19 cellular contexts compared by ENCODE assay signal in the genomic region with DNA sequence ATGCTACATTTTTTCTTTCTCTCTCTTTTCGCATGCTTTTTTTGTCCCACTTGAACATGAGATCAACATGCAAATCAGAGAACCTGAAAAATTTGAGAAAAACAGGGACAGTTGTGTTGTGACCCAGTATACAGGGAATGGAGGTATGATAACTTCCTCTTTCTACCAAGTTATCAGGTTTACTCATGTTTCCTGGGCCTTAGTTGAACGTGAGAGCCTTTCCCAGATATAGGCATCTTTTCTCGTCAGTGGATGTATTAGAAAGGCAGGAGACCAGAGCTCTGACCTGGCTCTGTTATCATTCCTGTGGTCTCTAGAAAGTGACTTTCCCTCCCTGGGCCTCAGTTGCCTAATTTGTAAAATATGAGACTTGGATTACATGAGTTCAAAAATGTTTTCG. TPM values are rescaled to one million over a fixed set of nuclear protein-coding genes. Genes with fewer than 3 reads are reported as not detected.
DNase-seq lines count a peak whose midpoint lies in the region; ATAC-seq, FAIRE-seq and TF ChIP-seq lines count a peak whose summit lies in the region.
"Had no signal": no experiment of that assay in that cellular context is flagged by ENCODE, and none has a peak within 500 bp of the region (broad histone marks: within the 10 kb centered on the region; RNA-seq: fewer than 3 reads in every experiment).

No MANE protein-coding gene starts in this region.

- no peaks in the 10 kb centered on the region for H3K27me3 Mint-ChIP-seq in activated naive CD8-positive, alpha-beta T cell treated with anti-CD3 and anti-CD28 coated beads, Interleukin-2, amount 50 U/mL, for 24 hours
- H3K27me3 Mint-ChIP-seq: CD8-positive, alpha-beta memory T cell had no signal

- intact Hi-C loops in HepG2 (cut with micrococcal nuclease; ENCODE audit: unreplicated experiment) (no loop called here), right lobe of liver (cut with DNase I) (no loop called here)

- no TSS peak for BruUV-seq in HepG2 (replicated peaks; lab: Mats Ljungman, UMichigan)

- 47% methylated on average over 4 of the region's 4 CpGs for WGBS in HepG2 (ENCODE audit: low lambda C conversion rate)
- WGBS in right lobe of liver (ENCODE audit: insufficient coverage, low coverage, low lambda C conversion rate, missing lambda C conversion rate): 65% methylated on average over 4 of the region's 4 CpGs
- WGBS in thymus: 61% methylated on average over 4 of the region's 4 CpGs

- no peak for ATAC-seq in HepG2
- ATAC-seq in right lobe of liver: no peak
- ATAC-seq in activated naive CD8-positive, alpha-beta T cell treated with anti-CD3 and anti-CD28 coated beads, Interleukin-2, amount 50 U/mL, for 24 hours: no peak
- ATAC-seq: Panc1, Right ventricle myocardium inferior had no signal

- no peak for TF ChIP-seq POLR2A in HepG2 (IDR thresholded peaks at IDR 0.05; ENCODE audit: insufficient read depth in 1 of 2, low read depth in 2 of 2, low read length in 2 of 2)
- TF ChIP-seq POLR2A in right lobe of liver (IDR thresholded peaks at IDR 0.05): no peak

- H3K27ac Mint-ChIP-seq in activated naive CD8-positive, alpha-beta T cell treated with anti-CD3 and anti-CD28 coated beads, Interleukin-2, amount 50 U/mL, for 24 hours: peak overlapping the region; percentile 85
- H3K27ac Mint-ChIP-seq: CD8-positive, alpha-beta memory T cell had no signal

- no peaks in the 10 kb centered on the region for H3K9me3 ChIP-seq in HepG2 (ENCODE audit: low read length)
- H3K9me3 ChIP-seq in right lobe of liver: no peaks in the 10 kb centered on the region
- H3K9me3 ChIP-seq in thymus (ENCODE audit: control insufficient read depth): no peaks in the 10 kb centered on the region
- H3K9me3 ChIP-seq: MG63, SK-N-SH had no signal

- no peak overlapping the region for H3K27ac ChIP-seq in HepG2 (ENCODE audit: extremely low read length, insufficient read depth, low read length)
- no peak overlapping the region for H3K27ac ChIP-seq in right lobe of liver
- peak overlapping the region; percentile 36 for H3K27ac ChIP-seq in thymus (ENCODE audit: low read depth)
- H3K27ac ChIP-seq: HL-60 had no signal

- H3K4me3 ChIP-seq in HepG2 (replicated peaks in 1 of 3; ENCODE audit: insufficient read depth in 1 of 3, low read depth in 2 of 3, low read length in 3 of 3): no peak overlapping the region
- no peak overlapping the region for H3K4me3 ChIP-seq in right lobe of liver
- H3K4me3 ChIP-seq in thymus (ENCODE audit: low read length): no peak overlapping the region
- H3K4me3 ChIP-seq: MG63 had no signal

- FAIRE-seq in HepG2 (lab: Jason Lieb, UNC) (peak; percentile 36), GM19239 (lab: Jason Lieb, UNC) (peak; percentile 78)

- POLR2A ChIA-PET in HepG2 (lab: Yijun Ruan, JAX): no interaction called here

- H3K79me2 ChIP-seq in HepG2 (ENCODE audit: insufficient read depth, low read length): no peaks in the 10 kb centered on the region

- H3K36me3 Mint-ChIP-seq in activated naive CD8-positive, alpha-beta T cell treated with anti-CD3 and anti-CD28 coated beads, Interleukin-2, amount 50 U/mL, for 24 hours (ENCODE audit: low read depth): peaks cover 2% of the 10 kb centered on the region

- H3K4me1 ChIP-seq in HepG2 (ENCODE audit: insufficient read depth, low read length) (peaks cover 29% of the 10 kb centered on the region), right lobe of liver (no peaks in the 10 kb centered on the region), thymus (ENCODE audit: control insufficient read depth, insufficient read depth, low read length) (no peaks in the 10 kb centered on the region)

- H3K4me2 ChIP-seq in HepG2 (ENCODE audit: low read depth, low read length): no peak overlapping the region
- H3K4me2 ChIP-seq: SK-N-SH had no signal

- H3K9me3 Mint-ChIP-seq in activated naive CD8-positive, alpha-beta T cell treated with anti-CD3 and anti-CD28 coated beads, Interleukin-2, amount 50 U/mL, for 24 hours: no peaks in the 10 kb centered on the region
- H3K9me3 Mint-ChIP-seq: CD8-positive, alpha-beta memory T cell had no signal

- TF ChIP-seq CTCF in HepG2 (CRISPR knock-in tag; IDR thresholded peaks at IDR 0.05) (no peak), right lobe of liver (IDR thresholded peaks at IDR 0.05) (no peak)

- H3K27me3 ChIP-seq in HepG2 (ENCODE audit: control insufficient read depth in 1 of 2, insufficient read depth in 2 of 2, low read length in 2 of 2) (no peaks in the 10 kb centered on the region; a peak in 1 of 5 replicates), right lobe of liver (no peaks in the 10 kb centered on the region), thymus (ENCODE audit: control insufficient read depth, insufficient read depth) (no peaks in the 10 kb centered on the region)
- H3K27me3 ChIP-seq: MG63 had no signal

- TF ChIP-seq EP300 in HepG2 (IDR thresholded peaks at IDR 0.05; ENCODE audit: low read depth in 2 of 2, low read length in 2 of 2): no peak
- TF ChIP-seq EP300 in HepG2 (CRISPR knock-in tag; IDR thresholded peaks at IDR 0.05; ENCODE audit: borderline replicate concordance): no peak

- CTCF ChIA-PET in HepG2 (lab: Yijun Ruan, JAX; ENCODE audit: low intra/inter-chr PET ratio, low total read pairs): no interaction called here

- no peak for TF ChIP-seq RAD21 in HepG2 (CRISPR knock-in tag; IDR thresholded peaks at IDR 0.05)

- peak overlapping the region; percentile 9 for H2AFZ ChIP-seq in HepG2 (ENCODE audit: low read length)

- no peak overlapping the region for H3K9ac ChIP-seq in HepG2 (ENCODE audit: insufficient read depth, low read depth, low read length)
- H3K9ac ChIP-seq: SK-N-SH had no signal

- H3K36me3 ChIP-seq in HepG2 (replicated peaks in 1 of 2; ENCODE audit: control insufficient read depth in 1 of 2, insufficient read depth in 2 of 2, low read length in 2 of 2) (no peaks in the 10 kb centered on the region), right lobe of liver (no peaks in the 10 kb centered on the region), thymus (ENCODE audit: control insufficient read depth, insufficient read depth) (no peaks in the 10 kb centered on the region)
- H3K36me3 ChIP-seq: MG63 had no signal

- H3K4me3 Mint-ChIP-seq in activated naive CD8-positive, alpha-beta T cell treated with anti-CD3 and anti-CD28 coated beads, Interleukin-2, amount 50 U/mL, for 24 hours: no peak overlapping the region
- H3K4me3 Mint-ChIP-seq: CD8-positive, alpha-beta memory T cell had no signal

- in situ Hi-C loops in HepG2 (cut with HindIII; ENCODE audit: extremely low pct_ligation_motif_present, low pct_unique_long_range_greater_than_20kb): no loop called here

- peaks cover 18% of the 10 kb centered on the region for H3K4me1 Mint-ChIP-seq in activated naive CD8-positive, alpha-beta T cell treated with anti-CD3 and anti-CD28 coated beads, Interleukin-2, amount 50 U/mL, for 24 hours

- DNase-seq in HepG2 (ENCODE audit: low spot score): no peak
- DNase-seq in right lobe of liver: no peak
- DNase-seq in GM19239 (ENCODE audit: insufficient read length, low spot score): no peak
- no peak for DNase-seq in activated naive CD8-positive, alpha-beta T cell treated with anti-CD3 and anti-CD28 coated beads, Interleukin-2, amount 50 U/mL, for 24 hours
- no peak for DNase-seq in NCI-H2227 treated with DMSO at 0.1 percent for 48 hours (lab: John Stamatoyannopoulos, UW)
- no peak for DNase-seq in DMS79 treated with DMSO at 0.1 percent for 48 hours (lab: John Stamatoyannopoulos, UW)
- no peak for DNase-seq in activated CD4-positive, alpha-beta T cell treated with anti-CD3 and anti-CD28 coated beads, Interleukin-2, amount 50 U/mL, for 1 hour
- DNase-seq: CD8-positive, alpha-beta memory T cell; GOT3; MG63; NCI-H2029; NCI-H2171 treated with DMSO at 0.1 percent for 48 hours; NCI-H510A; NCI-H82; SK-N-SH had no signal

- no peaks in the 10 kb centered on the region for H4K20me1 ChIP-seq in HepG2 (ENCODE audit: insufficient read depth, low read length)

TF ChIP-seq in HepG2, 621 proteins besides CTCF, POLR2A, EP300 and RAD21 (continues in another document):
- TF ChIP-seq MEF2D (CRISPR knock-in tag; IDR thresholded peaks at IDR 0.05) (no peak), ZFP62 (CRISPR knock-in tag; IDR thresholded peaks at IDR 0.05) (no peak), NFRKB (IDR thresholded peaks at IDR 0.05) (no peak)

RNA-seq across cellular contexts. Expression of a gene that starts 30.1 kb away (rescaled TPM):
- total RNA-seq in HepG2 (2016; rRNA removed; fragmentation: Illumina TruSeq; extraction: Trizol) (11.0 and 16.6 TPM in 2 replicates), right lobe of liver (1 to 10 TPM; 1.8 to 2.8 (median 2.3) TPM)
- 1.6 and 2.4 TPM in 2 replicates for total RNA-seq in HepG2 (2016; cell fraction: cytosol; rRNA removed; fragmentation: Illumina TruSeq; extraction: Trizol; ENCODE audit: low read depth)
- total RNA-seq in HepG2 (2016; cell fraction: insoluble cytoplasmic fraction; rRNA removed; fragmentation: Illumina TruSeq; extraction: Trizol): 10.2 and 16.4 TPM in 2 replicates
- 6.3 and 7.3 TPM in 2 replicates for total RNA-seq in HepG2 (2016; cell fraction: membrane; rRNA removed; fragmentation: Illumina TruSeq; extraction: Trizol)
- 11.0 and 12.8 TPM in 2 replicates for total RNA-seq in HepG2 (2016; cell fraction: nucleus; rRNA removed; fragmentation: Illumina TruSeq; extraction: Trizol)
- polyA plus RNA-seq in HepG2 (2011; rRNA removed) (5.4 and 5.8 TPM in 2 replicates), thymus (12.0 TPM)
- polyA plus RNA-seq in HepG2 (2011; cell fraction: cytosol; rRNA removed): 2.6 and 3.3 TPM in 2 replicates
- 4.4 and 5.0 TPM in 2 replicates for polyA plus RNA-seq in HepG2 (2011; cell fraction: nucleus; rRNA removed)
- 8.6 and 14.4 TPM in 2 replicates for polyA plus RNA-seq in HepG2 (2012)
- 0.62 and 0.73 TPM in 2 replicates for polyA plus RNA-seq in HepG2 (2016; cell fraction: cytosol; fragmentation: Illumina TruSeq; extraction: Trizol; ENCODE audit: low read depth)
- 15.0 and 16.0 TPM in 2 replicates for polyA plus RNA-seq in HepG2 (2016; cell fraction: insoluble cytoplasmic fraction; fragmentation: Illumina TruSeq; extraction: Trizol; ENCODE audit: low read depth)
- 2.6 and 2.9 TPM in 2 replicates for polyA plus RNA-seq in HepG2 (2016; cell fraction: membrane; fragmentation: Illumina TruSeq; extraction: Trizol; ENCODE audit: low read depth)
- 8.1 and 8.7 TPM in 2 replicates for polyA plus RNA-seq in HepG2 (2016; cell fraction: nucleus; fragmentation: Illumina TruSeq; extraction: Trizol; ENCODE audit: insufficient read depth, low read depth)
- 3.3 and 12.1 TPM in 2 replicates for polyA minus RNA-seq in HepG2 (2011; rRNA and poly(A)+ RNA removed; ENCODE audit: low replicate concordance)
- 11.2 and 13.2 TPM in 2 replicates for polyA minus RNA-seq in HepG2 (2011; cell fraction: cytosol; rRNA and poly(A)+ RNA removed)
- 19.1 and 19.7 TPM in 2 replicates for polyA minus RNA-seq in HepG2 (2011; cell fraction: nucleus; rRNA and poly(A)+ RNA removed)
